Comparison of ENCODE assay signal across 1 cellular context in genomic region chr4:98682719-98683118, GRCh38.
A peak's percentile ranks its signal among the peaks of the same experiment; 100 is the strongest.
TF ChIP-seq lines count a peak whose summit lies in the region.

No MANE protein-coding gene starts in this region.

TF ChIP-seq in K562, 482 proteins besides CTCF, POLR2A, EP300 and RAD21 (continued from another document and continues in another):
- TF ChIP-seq ZBTB2 (IDR thresholded peaks at IDR 0.05) (no peak; the same call in 1 of the 2 replicates), HNRNPH1 (optimal IDR thresholded peaks at IDR 0.05; ENCODE audit: low read depth, low read length) (no peak), HDAC3 (IDR thresholded peaks at IDR 0.05; ENCODE audit: borderline replicate concordance, partially characterized antibody) (peak; percentile 57), IRF2 (CRISPR knock-in tag; IDR thresholded peaks at IDR 0.05) (no peak), SRSF3 (IDR thresholded peaks at IDR 0.05; ENCODE audit: insufficient read depth, low read length) (no peak), ZNF668 (CRISPR knock-in tag; IDR thresholded peaks at IDR 0.05) (no peak), ZSCAN32 (CRISPR knock-in tag; IDR thresholded peaks at IDR 0.05) (no peak), RBM14 (IDR thresholded peaks at IDR 0.05; ENCODE audit: borderline replicate concordance, insufficient read depth, low read depth, low read length) (no peak), ZNF444 (CRISPR knock-in tag; IDR thresholded peaks at IDR 0.05) (no peak), XRCC3 (IDR thresholded peaks at IDR 0.05) (no peak), YY1 (IDR thresholded peaks at IDR 0.05; ENCODE audit: borderline replicate concordance in 1 of 3, control insufficient read depth in 1 of 3, extremely low read depth in 1 of 3, insufficient read depth in 3 of 3, insufficient read length in 1 of 3, insufficient replicate concordance in 2 of 3, low read depth in 1 of 3, low read length in 2 of 3) (no peak), REST (CRISPR knock-in tag; IDR thresholded peaks at IDR 0.05; ENCODE audit: low read depth) (no peak), STAT5B (CRISPR knock-in tag; IDR thresholded peaks at IDR 0.05) (no peak), TEAD4 (IDR thresholded peaks at IDR 0.05; ENCODE audit: low read length) (peak; percentile 97), TEAD4 (CRISPR knock-in tag; IDR thresholded peaks at IDR 0.05; ENCODE audit: borderline replicate concordance) (no peak), PHB2 (IDR thresholded peaks at IDR 0.05; ENCODE audit: low read depth) (no peak), MCM2 (IDR thresholded peaks at IDR 0.05; ENCODE audit: low read depth) (no peak), PRMT5 (CRISPR knock-in tag; IDR thresholded peaks at IDR 0.05) (no peak), PTTG1 (tag; IDR thresholded peaks at IDR 0.05; ENCODE audit: low read depth) (no peak), NFE2 (IDR thresholded peaks at IDR 0.05; ENCODE audit: low read depth) (0 out of 2 replicates have a peak, but pooled peaks have one; percentile 10), LCOR (CRISPR knock-in tag; IDR thresholded peaks at IDR 0.05) (0 out of 2 replicates have a peak, but pooled peaks have one; percentile 54), ZNF274 (IDR thresholded peaks at IDR 0.05; ENCODE audit: borderline replicate concordance, low read depth, low read length) (no peak), ZNF436 (CRISPR knock-in tag; IDR thresholded peaks at IDR 0.05) (no peak), ZNF589 (CRISPR knock-in tag; IDR thresholded peaks at IDR 0.05; ENCODE audit: low read depth) (no peak), HLTF (IDR thresholded peaks at IDR 0.05) (no peak), U2AF1 (optimal IDR thresholded peaks at IDR 0.05; ENCODE audit: low read depth, low read length) (no peak), MEF2D (tag; conservative IDR thresholded peaks at IDR 0.05; ENCODE audit: low read depth) (no peak), PTRF (tag; IDR thresholded peaks at IDR 0.05) (no peak), MAFK (IDR thresholded peaks at IDR 0.05; ENCODE audit: low read length) (no peak), MEIS2 (IDR thresholded peaks at IDR 0.05; ENCODE audit: partially characterized antibody) (peak; percentile 21), CBX2 (IDR thresholded peaks at IDR 0.05; ENCODE audit: insufficient read depth, low read length, poor library complexity, severe bottlenecking) (no peak), ZBTB34 (CRISPR knock-in tag; IDR thresholded peaks at IDR 0.05) (no peak), VEZF1 (CRISPR knock-in tag; IDR thresholded peaks at IDR 0.05) (no peak), NCOA6 (IDR thresholded peaks at IDR 0.05) (no peak), RBM34 (IDR thresholded peaks at IDR 0.05; ENCODE audit: borderline replicate concordance, insufficient read depth, low read length) (no peak), MYC (IDR thresholded peaks at IDR 0.05; ENCODE audit: low read depth, low read length) (0 out of 2 replicates have a peak, but pooled peaks have one; percentile 31), MYC (CRISPR knock-in tag; IDR thresholded peaks at IDR 0.05; ENCODE audit: borderline replicate concordance, low read depth) (no peak), ILF3 (IDR thresholded peaks at IDR 0.05; ENCODE audit: borderline replicate concordance) (no peak), SNRNP70 (optimal IDR thresholded peaks at IDR 0.05; ENCODE audit: low read depth, low read length) (no peak), SMARCB1 (IDR thresholded peaks at IDR 0.05; ENCODE audit: insufficient read length, low read depth) (no peak), RNF2 (IDR thresholded peaks at IDR 0.05) (peak; percentile 31; the same call in 1 of the 2 replicates)
- TF ChIP-seq, protein P1, sequence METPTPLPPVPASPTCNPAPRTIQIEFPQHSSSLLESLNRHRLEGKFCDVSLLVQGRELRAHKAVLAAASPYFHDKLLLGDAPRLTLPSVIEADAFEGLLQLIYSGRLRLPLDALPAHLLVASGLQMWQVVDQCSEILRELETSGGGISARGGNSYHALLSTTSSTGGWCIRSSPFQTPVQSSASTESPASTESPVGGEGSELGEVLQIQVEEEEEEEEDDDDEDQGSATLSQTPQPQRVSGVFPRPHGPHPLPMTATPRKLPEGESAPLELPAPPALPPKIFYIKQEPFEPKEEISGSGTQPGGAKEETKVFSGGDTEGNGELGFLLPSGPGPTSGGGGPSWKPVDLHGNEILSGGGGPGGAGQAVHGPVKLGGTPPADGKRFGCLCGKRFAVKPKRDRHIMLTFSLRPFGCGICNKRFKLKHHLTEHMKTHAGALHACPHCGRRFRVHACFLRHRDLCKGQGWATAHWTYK (CRISPR knock-in tag; IDR thresholded peaks at IDR 0.05), result no peak
- TF ChIP-seq, protein P2, sequence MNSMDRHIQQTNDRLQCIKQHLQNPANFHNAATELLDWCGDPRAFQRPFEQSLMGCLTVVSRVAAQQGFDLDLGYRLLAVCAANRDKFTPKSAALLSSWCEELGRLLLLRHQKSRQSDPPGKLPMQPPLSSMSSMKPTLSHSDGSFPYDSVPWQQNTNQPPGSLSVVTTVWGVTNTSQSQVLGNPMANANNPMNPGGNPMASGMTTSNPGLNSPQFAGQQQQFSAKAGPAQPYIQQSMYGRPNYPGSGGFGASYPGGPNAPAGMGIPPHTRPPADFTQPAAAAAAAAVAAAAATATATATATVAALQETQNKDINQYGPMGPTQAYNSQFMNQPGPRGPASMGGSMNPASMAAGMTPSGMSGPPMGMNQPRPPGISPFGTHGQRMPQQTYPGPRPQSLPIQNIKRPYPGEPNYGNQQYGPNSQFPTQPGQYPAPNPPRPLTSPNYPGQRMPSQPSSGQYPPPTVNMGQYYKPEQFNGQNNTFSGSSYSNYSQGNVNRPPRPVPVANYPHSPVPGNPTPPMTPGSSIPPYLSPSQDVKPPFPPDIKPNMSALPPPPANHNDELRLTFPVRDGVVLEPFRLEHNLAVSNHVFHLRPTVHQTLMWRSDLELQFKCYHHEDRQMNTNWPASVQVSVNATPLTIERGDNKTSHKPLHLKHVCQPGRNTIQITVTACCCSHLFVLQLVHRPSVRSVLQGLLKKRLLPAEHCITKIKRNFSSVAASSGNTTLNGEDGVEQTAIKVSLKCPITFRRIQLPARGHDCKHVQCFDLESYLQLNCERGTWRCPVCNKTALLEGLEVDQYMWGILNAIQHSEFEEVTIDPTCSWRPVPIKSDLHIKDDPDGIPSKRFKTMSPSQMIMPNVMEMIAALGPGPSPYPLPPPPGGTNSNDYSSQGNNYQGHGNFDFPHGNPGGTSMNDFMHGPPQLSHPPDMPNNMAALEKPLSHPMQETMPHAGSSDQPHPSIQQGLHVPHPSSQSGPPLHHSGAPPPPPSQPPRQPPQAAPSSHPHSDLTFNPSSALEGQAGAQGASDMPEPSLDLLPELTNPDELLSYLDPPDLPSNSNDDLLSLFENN (IDR thresholded peaks at IDR 0.05; ENCODE audit: low read depth in 2 of 2, low read length in 2 of 2), result peak in 1 of 2 experiments; percentile 46; a peak in 1 of 4 replicates
- TF ChIP-seq, protein P3, sequence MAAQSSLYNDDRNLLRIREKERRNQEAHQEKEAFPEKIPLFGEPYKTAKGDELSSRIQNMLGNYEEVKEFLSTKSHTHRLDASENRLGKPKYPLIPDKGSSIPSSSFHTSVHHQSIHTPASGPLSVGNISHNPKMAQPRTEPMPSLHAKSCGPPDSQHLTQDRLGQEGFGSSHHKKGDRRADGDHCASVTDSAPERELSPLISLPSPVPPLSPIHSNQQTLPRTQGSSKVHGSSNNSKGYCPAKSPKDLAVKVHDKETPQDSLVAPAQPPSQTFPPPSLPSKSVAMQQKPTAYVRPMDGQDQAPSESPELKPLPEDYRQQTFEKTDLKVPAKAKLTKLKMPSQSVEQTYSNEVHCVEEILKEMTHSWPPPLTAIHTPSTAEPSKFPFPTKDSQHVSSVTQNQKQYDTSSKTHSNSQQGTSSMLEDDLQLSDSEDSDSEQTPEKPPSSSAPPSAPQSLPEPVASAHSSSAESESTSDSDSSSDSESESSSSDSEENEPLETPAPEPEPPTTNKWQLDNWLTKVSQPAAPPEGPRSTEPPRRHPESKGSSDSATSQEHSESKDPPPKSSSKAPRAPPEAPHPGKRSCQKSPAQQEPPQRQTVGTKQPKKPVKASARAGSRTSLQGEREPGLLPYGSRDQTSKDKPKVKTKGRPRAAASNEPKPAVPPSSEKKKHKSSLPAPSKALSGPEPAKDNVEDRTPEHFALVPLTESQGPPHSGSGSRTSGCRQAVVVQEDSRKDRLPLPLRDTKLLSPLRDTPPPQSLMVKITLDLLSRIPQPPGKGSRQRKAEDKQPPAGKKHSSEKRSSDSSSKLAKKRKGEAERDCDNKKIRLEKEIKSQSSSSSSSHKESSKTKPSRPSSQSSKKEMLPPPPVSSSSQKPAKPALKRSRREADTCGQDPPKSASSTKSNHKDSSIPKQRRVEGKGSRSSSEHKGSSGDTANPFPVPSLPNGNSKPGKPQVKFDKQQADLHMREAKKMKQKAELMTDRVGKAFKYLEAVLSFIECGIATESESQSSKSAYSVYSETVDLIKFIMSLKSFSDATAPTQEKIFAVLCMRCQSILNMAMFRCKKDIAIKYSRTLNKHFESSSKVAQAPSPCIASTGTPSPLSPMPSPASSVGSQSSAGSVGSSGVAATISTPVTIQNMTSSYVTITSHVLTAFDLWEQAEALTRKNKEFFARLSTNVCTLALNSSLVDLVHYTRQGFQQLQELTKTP (IDR thresholded peaks at IDR 0.05; ENCODE audit: low read depth in 1 of 2, partially characterized antibody in 2 of 2), result no peak
- TF ChIP-seq, protein P4, sequence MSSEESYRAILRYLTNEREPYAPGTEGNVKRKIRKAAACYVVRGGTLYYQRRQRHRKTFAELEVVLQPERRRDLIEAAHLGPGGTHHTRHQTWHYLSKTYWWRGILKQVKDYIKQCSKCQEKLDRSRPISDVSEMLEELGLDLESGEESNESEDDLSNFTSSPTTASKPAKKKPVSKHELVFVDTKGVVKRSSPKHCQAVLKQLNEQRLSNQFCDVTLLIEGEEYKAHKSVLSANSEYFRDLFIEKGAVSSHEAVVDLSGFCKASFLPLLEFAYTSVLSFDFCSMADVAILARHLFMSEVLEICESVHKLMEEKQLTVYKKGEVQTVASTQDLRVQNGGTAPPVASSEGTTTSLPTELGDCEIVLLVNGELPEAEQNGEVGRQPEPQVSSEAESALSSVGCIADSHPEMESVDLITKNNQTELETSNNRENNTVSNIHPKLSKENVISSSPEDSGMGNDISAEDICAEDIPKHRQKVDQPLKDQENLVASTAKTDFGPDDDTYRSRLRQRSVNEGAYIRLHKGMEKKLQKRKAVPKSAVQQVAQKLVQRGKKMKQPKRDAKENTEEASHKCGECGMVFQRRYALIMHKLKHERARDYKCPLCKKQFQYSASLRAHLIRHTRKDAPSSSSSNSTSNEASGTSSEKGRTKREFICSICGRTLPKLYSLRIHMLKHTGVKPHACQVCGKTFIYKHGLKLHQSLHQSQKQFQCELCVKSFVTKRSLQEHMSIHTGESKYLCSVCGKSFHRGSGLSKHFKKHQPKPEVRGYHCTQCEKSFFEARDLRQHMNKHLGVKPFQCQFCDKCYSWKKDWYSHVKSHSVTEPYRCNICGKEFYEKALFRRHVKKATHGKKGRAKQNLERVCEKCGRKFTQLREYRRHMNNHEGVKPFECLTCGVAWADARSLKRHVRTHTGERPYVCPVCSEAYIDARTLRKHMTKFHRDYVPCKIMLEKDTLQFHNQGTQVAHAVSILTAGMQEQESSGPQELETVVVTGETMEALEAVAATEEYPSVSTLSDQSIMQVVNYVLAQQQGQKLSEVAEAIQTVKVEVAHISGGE (CRISPR knock-in tag; IDR thresholded peaks at IDR 0.05), result no peak
